ENCODE assay signal across 1 cellular context in genomic region chr17:57873261-57874057, GRCh38.
TF ChIP-seq lines count a peak whose summit lies in the region.

No MANE protein-coding gene starts in this region.

TF ChIP-seq in GM23338, 12 proteins besides CTCF, POLR2A, EP300 and RAD21 (continued from another document):
- TF ChIP-seq ZNF462 (CRISPR knock-in tag; IDR thresholded peaks at IDR 0.05), result no peak
- no peak for TF ChIP-seq EZH2 (IDR thresholded peaks at IDR 0.05; ENCODE audit: low read depth, unreplicated experiment)
- no peak for TF ChIP-seq CREB1 (CRISPR knock-in tag; IDR thresholded peaks at IDR 0.05; ENCODE audit: low read depth)
- TF ChIP-seq POLR2AphosphoS5 (IDR thresholded peaks at IDR 0.05; ENCODE audit: low read depth), result no peak
- TF ChIP-seq STAT1 (IDR thresholded peaks at IDR 0.05; ENCODE audit: unreplicated experiment), result no peak
